25 cellular contexts compared by ENCODE assay signal in genomic region chr4:73803213-73803612, GRCh38. TPM values are rescaled to one million over a fixed set of nuclear protein-coding genes. Genes with fewer than 3 reads are reported as not detected.
"Had no signal": no experiment of that assay in that cellular context is flagged by ENCODE, and none has a peak within 500 bp of the region (broad histone marks: within the 10 kb centered on the region; RNA-seq: fewer than 3 reads in every experiment).

No MANE protein-coding gene starts in this region.

- H3K4me1 ChIP-seq: adrenal gland, esophagus muscularis mucosa, transverse colon, vagina had no signal

- H3K27ac ChIP-seq: adrenal gland, coronary artery, esophagus muscularis mucosa, transverse colon, vagina had no signal

- DNase-seq: activated B cell treated with CpG ODN at 0.5 μM for 24 hours; activated CD4-positive, alpha-beta T cell treated with anti-CD3 and anti-CD28 coated beads for 48 hours; activated CD8-positive, alpha-beta T cell treated with anti-CD3 and anti-CD28 coated beads for 36 hours; activated effector memory CD4-positive, alpha-beta T cell treated with anti-CD3 and anti-CD28 coated beads, Interleukin-2, amount 50 U/mL, for 16 hours; activated T-cell treated with anti-CD3 and anti-CD28 coated beads, Interleukin-2, amount 50 U/mL, for 48 hours; adrenal gland; caudate nucleus; effector CD4-positive, alpha-beta T cell; hippocampal formation; kidney glomerular epithelial cell; left ventricle myocardium superior; right cardiac atrium; small intestine; stimulated activated CD4-positive, alpha-beta T cell treated with anti-CD3 and anti-CD28 coated beads, Interleukin-4, amount 100 ng/mL, for 4 hours; stimulated activated CD8-positive, alpha-beta memory T cell treated with anti-CD3 and anti-CD28 coated beads, Interleukin-4, amount 100 ng/mL, for 48 hours; stimulated activated naive CD4-positive, alpha-beta T cell treated with Interleukin-2 at 50 U/mL for 16 hours; transverse colon had no signal

- H3K9me3 ChIP-seq: adrenal gland had no signal

- H3K27me3 ChIP-seq: adrenal gland, esophagus muscularis mucosa, transverse colon, vagina had no signal

- ATAC-seq: activated CD8-positive, alpha-beta T cell treated with anti-CD3 and anti-CD28 coated beads for 36 hours; left ventricle myocardium superior; right cardiac atrium had no signal

- FAIRE-seq: small intestine had no signal

- H3K36me3 ChIP-seq: adrenal gland, esophagus muscularis mucosa, transverse colon, vagina had no signal

- H3K4me3 ChIP-seq: adrenal gland, coronary artery, esophagus muscularis mucosa, transverse colon, vagina had no signal

RNA-seq across cellular contexts. Expression of gene CXCL6, which starts 33.3 kb away (rescaled TPM):
- total RNA-seq: activated B cell treated with CpG ODN at 0.5 μM for 24 hours; activated CD8-positive, alpha-beta T cell treated with anti-CD3 and anti-CD28 coated beads for 36 hours; transverse colon had no signal
- polyA plus RNA-seq: neural cell had no signal

RNA-seq across cellular contexts. Expression of gene PF4V1, which starts 49.9 kb away (rescaled TPM):
- total RNA-seq: activated B cell treated with CpG ODN at 0.5 μM for 24 hours; activated CD8-positive, alpha-beta T cell treated with anti-CD3 and anti-CD28 coated beads for 36 hours; adrenal gland; esophagus muscularis mucosa; glomerular endothelial cell; left ventricle myocardium superior; mesenteric fat pad; omental fat pad; progenitor cell of endocrine pancreas; right cardiac atrium; transverse colon; vagina had no signal
- polyA plus RNA-seq: adrenal gland, neural cell, right cardiac atrium, small intestine had no signal
